ENCODE assay signal across 1 cellular context in genomic region chr12:6183689-6184441, GRCh38.
TF ChIP-seq lines count a peak whose summit lies in the region.

No MANE protein-coding gene starts in this region.

TF ChIP-seq in HepG2, 621 proteins besides CTCF, POLR2A, EP300 and RAD21 (continued from another document):
- TF ChIP-seq DMTF1 (CRISPR knock-in tag; IDR thresholded peaks at IDR 0.05) (no peak), MEIS2 (CRISPR knock-in tag; IDR thresholded peaks at IDR 0.05) (no peak), ZFP90 (CRISPR knock-in tag; IDR thresholded peaks at IDR 0.05; ENCODE audit: borderline replicate concordance) (no peak), ATF4 (CRISPR knock-in tag; IDR thresholded peaks at IDR 0.05) (peak in 1 of 2 experiments; percentile 68; a peak in 1 of 4 replicates), NR0B2 (CRISPR knock-in tag; IDR thresholded peaks at IDR 0.05) (no peak), ZNF761 (CRISPR knock-in tag; conservative IDR thresholded peaks at IDR 0.05) (no peak), XBP1 (CRISPR knock-in tag; IDR thresholded peaks at IDR 0.05) (no peak), ZFX (CRISPR knock-in tag; IDR thresholded peaks at IDR 0.05; ENCODE audit: low read depth) (no peak), ZNF629 (CRISPR knock-in tag; conservative IDR thresholded peaks at IDR 0.05) (peak; percentile 40; the same call in 1 of the 2 replicates), GPN1 (CRISPR knock-in tag; IDR thresholded peaks at IDR 0.05; ENCODE audit: borderline replicate concordance) (no peak), CHD2 (IDR thresholded peaks at IDR 0.05; ENCODE audit: low read depth, low read length) (no peak), FOXA1 (IDR thresholded peaks at IDR 0.05) (no peak), FOXA1 (CRISPR knock-in tag; IDR thresholded peaks at IDR 0.05) (no peak), SIN3A (IDR thresholded peaks at IDR 0.05; ENCODE audit: borderline replicate concordance, low read depth, low read length) (no peak), ZNF138 (CRISPR knock-in tag; IDR thresholded peaks at IDR 0.05; ENCODE audit: low read depth) (no peak), ZNF749 (CRISPR knock-in tag; IDR thresholded peaks at IDR 0.05; ENCODE audit: borderline replicate concordance) (no peak), SAFB2 (CRISPR knock-in tag; IDR thresholded peaks at IDR 0.05; ENCODE audit: borderline replicate concordance, low read depth) (no peak), SRY (CRISPR knock-in tag; IDR thresholded peaks at IDR 0.05) (no peak), ZNF407 (CRISPR knock-in tag; IDR thresholded peaks at IDR 0.05; ENCODE audit: not compliant biosample characterization) (no peak), PAXIP1 (CRISPR knock-in tag; conservative IDR thresholded peaks at IDR 0.05) (0 out of 2 replicates have a peak, but pooled peaks have one; percentile 9), KDM3A (CRISPR knock-in tag; IDR thresholded peaks at IDR 0.05; ENCODE audit: low read depth) (no peak), RBM22 (optimal IDR thresholded peaks at IDR 0.05; ENCODE audit: low read length) (no peak), ATF3 (CRISPR knock-in tag; IDR thresholded peaks at IDR 0.05) (0 out of 2 replicates have a peak, but pooled peaks have one; percentile 23), KDM4B (CRISPR knock-in tag; IDR thresholded peaks at IDR 0.05) (0 out of 2 replicates have a peak, but pooled peaks have one; percentile 8), GATA4 (IDR thresholded peaks at IDR 0.05; ENCODE audit: borderline replicate concordance, low read depth) (no peak), ATM (IDR thresholded peaks at IDR 0.05; ENCODE audit: borderline replicate concordance) (peak; percentile 55; the same call in 1 of the 2 replicates), ZNF543 (CRISPR knock-in tag; IDR thresholded peaks at IDR 0.05) (no peak), MAX (IDR thresholded peaks at IDR 0.05) (no peak; the same call in 1 of the 2 replicates), SOX5 (CRISPR knock-in tag; IDR thresholded peaks at IDR 0.05; ENCODE audit: borderline replicate concordance) (peak; percentile 44; the same call in 1 of the 2 replicates), ZNF710 (CRISPR knock-in tag; IDR thresholded peaks at IDR 0.05; ENCODE audit: borderline replicate concordance) (no peak)
TF ChIP-seq in HepG2: peak in this region for 27.
